ENCODE assay signal across 15 cellular contexts in genomic region chr10:81031774-81032173, GRCh38.
DNase-seq lines count a peak whose midpoint lies in the region; ATAC-seq and TF ChIP-seq lines count a peak whose summit lies in the region.
"Had no signal": no experiment of that assay in that cellular context is flagged by ENCODE, and none has a peak within 500 bp of the region (broad histone marks: within the 10 kb centered on the region; RNA-seq: fewer than 3 reads in every experiment).

No MANE protein-coding gene starts in this region.

- DNase-seq in GM20000 (ENCODE audit: low spot score) (peak; percentile 44), SW480 (ENCODE audit: low spot score) (no peak), COR-L47 (lab: John Stamatoyannopoulos, UW) (no peak), EL (no peak)
- no peak for DNase-seq in central memory CD4-positive, alpha-beta T cell
- DNase-seq: activated naive CD8-positive, alpha-beta T cell treated with anti-CD3 and anti-CD28 coated beads for 36 hours; mesendoderm; NCI-H2081; OCI-M1; ovary; stimulated activated CD8-positive, alpha-beta memory T cell treated with anti-CD3 and anti-CD28 coated beads, Interleukin-4, amount 100 ng/mL, for 48 hours; uterus had no signal

- no peak for TF ChIP-seq CTCF in GM20000 (IDR thresholded peaks at IDR 0.05; ENCODE audit: extremely low read depth, missing control alignments)

- peak; percentile 75 for ATAC-seq in GM18511 (IDR thresholded peaks at IDR 0.05; ENCODE audit: unreplicated experiment)
- ATAC-seq in HG02870 (IDR thresholded peaks at IDR 0.05; ENCODE audit: unreplicated experiment): peak; percentile 73
- peak; percentile 66 for ATAC-seq in HG03442 (IDR thresholded peaks at IDR 0.05; ENCODE audit: unreplicated experiment)
